Comparison of ENCODE assay signal across 2 cellular contexts in the genomic region with DNA sequence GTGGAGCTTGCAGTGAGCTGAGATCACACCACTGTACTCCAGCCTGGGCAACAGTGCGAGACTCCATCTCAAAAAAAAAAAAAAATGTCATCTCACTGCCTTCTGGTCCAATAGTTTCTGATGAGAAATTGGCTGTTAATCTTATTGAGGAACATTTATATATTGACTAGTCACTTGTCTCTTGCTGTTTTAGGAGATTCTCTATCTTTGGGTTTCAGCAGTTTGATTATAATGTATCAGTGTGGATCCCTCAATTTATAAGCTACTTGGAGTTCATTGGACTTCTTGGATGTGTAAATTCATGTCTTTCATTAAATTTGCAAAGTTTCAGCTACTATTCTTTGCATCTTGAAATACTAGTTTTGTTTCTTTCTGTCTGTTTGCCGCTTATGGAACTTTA.
TF ChIP-seq lines count a peak whose summit lies in the region.

No MANE protein-coding gene starts in this region.

TF ChIP-seq in HepG2, 621 proteins besides CTCF, POLR2A, EP300 and RAD21:
- no peak for TF ChIP-seq ZSCAN12 (CRISPR knock-in tag; IDR thresholded peaks at IDR 0.05)
- TF ChIP-seq ZNF317 (CRISPR knock-in tag; IDR thresholded peaks at IDR 0.05) = peak; percentile 98

TF ChIP-seq in WTC11, 78 proteins besides CTCF, POLR2A, EP300 and RAD21:
- TF ChIP-seq ZNF317 (CRISPR knock-in tag; IDR thresholded peaks at IDR 0.05; ENCODE audit: borderline replicate concordance, low read depth) (peak; percentile 69), PRDM15 (CRISPR knock-in tag; IDR thresholded peaks at IDR 0.05) (no peak), ZMAT4 (CRISPR knock-in tag; IDR thresholded peaks at IDR 0.05) (no peak), NR2C2 (CRISPR knock-in tag; IDR thresholded peaks at IDR 0.05) (no peak)
- TF ChIP-seq, protein P1, sequence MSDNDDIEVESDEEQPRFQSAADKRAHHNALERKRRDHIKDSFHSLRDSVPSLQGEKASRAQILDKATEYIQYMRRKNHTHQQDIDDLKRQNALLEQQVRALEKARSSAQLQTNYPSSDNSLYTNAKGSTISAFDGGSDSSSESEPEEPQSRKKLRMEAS (CRISPR knock-in tag; IDR thresholded peaks at IDR 0.05) = no peak
